22 cellular contexts compared by ENCODE assay signal in the genomic region with DNA sequence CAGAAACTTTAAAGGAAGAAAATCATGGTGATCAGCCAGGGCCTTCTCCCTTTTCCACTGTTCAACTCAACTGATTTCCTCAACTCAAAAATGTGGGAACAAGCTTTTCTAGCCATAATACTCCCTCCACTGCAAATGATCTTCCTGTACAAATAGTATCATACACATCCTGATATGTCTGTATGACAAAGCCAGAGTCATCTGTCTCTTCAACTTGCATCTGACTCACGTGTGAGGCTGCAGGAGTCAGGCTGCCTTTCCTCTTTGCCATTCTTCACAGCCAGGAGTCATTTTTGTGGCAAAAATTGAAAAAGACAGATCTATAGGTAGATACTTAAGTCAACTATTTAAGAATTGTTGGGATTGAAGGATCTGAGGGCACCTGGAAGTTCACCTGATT. TPM values are rescaled to one million over a fixed set of nuclear protein-coding genes. Genes with fewer than 3 reads are reported as not detected.
DNase-seq lines count a peak whose midpoint lies in the region; ATAC-seq and TF ChIP-seq lines count a peak whose summit lies in the region.
"Had no signal": no experiment of that assay in that cellular context is flagged by ENCODE, and none has a peak within 500 bp of the region (broad histone marks: within the 10 kb centered on the region; RNA-seq: fewer than 3 reads in every experiment).

No MANE protein-coding gene starts in this region.

- no peak for TF ChIP-seq CTCF in CD4-positive, alpha-beta T cell (IDR thresholded peaks at IDR 0.05)

- peaks cover 9% of the 10 kb centered on the region; the same call in 1 of the 2 replicates for H3K4me1 ChIP-seq in GM23248 (ENCODE audit: insufficient read depth)

- peak overlapping the region; percentile 25 for H3K27ac Mint-ChIP-seq in CD4-positive, alpha-beta T cell
- peak overlapping the region; percentile 4 for H3K27ac Mint-ChIP-seq in activated naive CD8-positive, alpha-beta T cell treated with anti-CD3 and anti-CD28 coated beads, Interleukin-2, amount 50 U/mL, for 24 hours
- H3K27ac Mint-ChIP-seq: activated CD4-positive, alpha-beta memory T cell treated with anti-CD3 and anti-CD28 coated beads, Interleukin-2, amount 10 ng/mL, durations not matched to agents 7 days and 5 days; activated T-helper 1 cell treated with anti-CD3 and anti-CD28 coated beads, Interleukin-12 subunit alpha, Interleukin-12 subunit beta, Interleukin-2, Interleukin-4 antibody, amounts not matched to agents 30 ng/mL and 10 ng/mL and 1 ng/mL, durations not matched to agents 14 hours and 24 hours and 36 hours; B cell; endodermal cell; memory B cell had no signal

- no peak overlapping the region for H3K9ac ChIP-seq in GM23248

- H3K9me2 ChIP-seq in GM23248 (ENCODE audit: insufficient read depth) = no peaks in the 10 kb centered on the region

- H3F3A ChIP-seq in GM23248 (ENCODE audit: insufficient read depth) = peaks cover 21% of the 10 kb centered on the region; the same call in 1 of the 2 replicates

- no peak overlapping the region for H3K4me3 Mint-ChIP-seq in CD4-positive, alpha-beta T cell
- no peak overlapping the region for H3K4me3 Mint-ChIP-seq in activated naive CD8-positive, alpha-beta T cell treated with anti-CD3 and anti-CD28 coated beads, Interleukin-2, amount 50 U/mL, for 24 hours
- H3K4me3 Mint-ChIP-seq: activated CD4-positive, alpha-beta memory T cell treated with anti-CD3 and anti-CD28 coated beads, Interleukin-2, amount 10 ng/mL, durations not matched to agents 7 days and 5 days; activated T-helper 1 cell treated with anti-CD3 and anti-CD28 coated beads, Interleukin-12 subunit alpha, Interleukin-12 subunit beta, Interleukin-2, Interleukin-4 antibody, amounts not matched to agents 30 ng/mL and 10 ng/mL and 1 ng/mL, durations not matched to agents 14 hours and 24 hours and 36 hours; B cell; endodermal cell; memory B cell; natural killer cell; WTC11 had no signal

- WGBS in GM23248 (ENCODE audit: low coverage in 1 of 2, low lambda C conversion rate in 2 of 2, missing lambda C conversion rate in 2 of 2), 2 experiments = 4 to 6% methylated on average over 1 of the region's 1 CpG

- no peak for ATAC-seq in CD4-positive, alpha-beta T cell (ENCODE audit: poor library complexity)
- ATAC-seq in activated naive CD8-positive, alpha-beta T cell treated with anti-CD3 and anti-CD28 coated beads, Interleukin-2, amount 50 U/mL, for 24 hours = no peak
- ATAC-seq: HepG2, natural killer cell, WTC11 had no signal

- no peaks in the 10 kb centered on the region for H3K9me3 ChIP-seq in CD4-positive, alpha-beta T cell (ENCODE audit: control insufficient read depth, low read length)
- no peaks in the 10 kb centered on the region for H3K9me3 ChIP-seq in GM23248 (ENCODE audit: low read depth)
- H3K9me3 ChIP-seq: tibial artery had no signal

- no peaks in the 10 kb centered on the region for H3K79me2 ChIP-seq in GM23248 (ENCODE audit: insufficient read depth)

- peaks cover 54% of the 10 kb centered on the region for H3K4me1 Mint-ChIP-seq in CD4-positive, alpha-beta T cell (ENCODE audit: low read depth)
- peaks cover 40% of the 10 kb centered on the region for H3K4me1 Mint-ChIP-seq in activated naive CD8-positive, alpha-beta T cell treated with anti-CD3 and anti-CD28 coated beads, Interleukin-2, amount 50 U/mL, for 24 hours
- H3K4me1 Mint-ChIP-seq: endodermal cell, WTC11 had no signal

- H3K4me3 ChIP-seq in GM23248 = no peak overlapping the region
- H3K4me3 ChIP-seq: hepatocyte, tibial artery had no signal

- H3K9me3 Mint-ChIP-seq in CD4-positive, alpha-beta T cell = no peaks in the 10 kb centered on the region
- no peaks in the 10 kb centered on the region for H3K9me3 Mint-ChIP-seq in activated naive CD8-positive, alpha-beta T cell treated with anti-CD3 and anti-CD28 coated beads, Interleukin-2, amount 50 U/mL, for 24 hours
- H3K9me3 Mint-ChIP-seq: activated CD4-positive, alpha-beta memory T cell treated with anti-CD3 and anti-CD28 coated beads, Interleukin-2, amount 10 ng/mL, durations not matched to agents 7 days and 5 days; activated T-helper 1 cell treated with anti-CD3 and anti-CD28 coated beads, Interleukin-12 subunit alpha, Interleukin-12 subunit beta, Interleukin-2, Interleukin-4 antibody, amounts not matched to agents 30 ng/mL and 10 ng/mL and 1 ng/mL, durations not matched to agents 14 hours and 24 hours and 36 hours; endodermal cell; memory B cell; natural killer cell; WTC11 had no signal

- 0 out of 2 replicates have a peak, but pooled peaks cover 6% of the 10 kb centered on the region for H3K36me3 ChIP-seq in GM23248 (ENCODE audit: low read depth)

- H3K27me3 ChIP-seq in CD4-positive, alpha-beta T cell (ENCODE audit: control insufficient read depth, insufficient read depth, low read length) = no peaks in the 10 kb centered on the region
- no peaks in the 10 kb centered on the region for H3K27me3 ChIP-seq in GM23248 (replicated peaks; ENCODE audit: insufficient read depth)
- H3K27me3 ChIP-seq: hepatocyte, tibial artery had no signal

- no peaks in the 10 kb centered on the region for H4K20me1 ChIP-seq in GM23248 (ENCODE audit: insufficient read depth)

- intact Hi-C loops in CD4-positive, alpha-beta T cell (cut with DNase I, micrococcal nuclease) = no loop called here

- no peak overlapping the region for H3K4me2 ChIP-seq in GM23248 (ENCODE audit: unreplicated experiment)
- H3K4me2 ChIP-seq: hepatocyte had no signal

- in situ Hi-C loops in GM23248 (cut with MboI) = no loop called here

- H3K27ac ChIP-seq in CD4-positive, alpha-beta T cell (ENCODE audit: low read depth, low read length) = no peak overlapping the region
- no peak overlapping the region for H3K27ac ChIP-seq in GM23248
- H3K27ac ChIP-seq: hepatocyte, tibial artery had no signal

- POLR2A ChIA-PET in CD4-positive, alpha-beta T cell (lab: Charles Lee) = no interaction called here

- no peak overlapping the region for H2AFZ ChIP-seq in GM23248
- H2AFZ ChIP-seq: hepatocyte had no signal

- H3K36me3 Mint-ChIP-seq in CD4-positive, alpha-beta T cell (ENCODE audit: low read depth) = peaks cover 92% of the 10 kb centered on the region
- peaks cover 63% of the 10 kb centered on the region for H3K36me3 Mint-ChIP-seq in activated naive CD8-positive, alpha-beta T cell treated with anti-CD3 and anti-CD28 coated beads, Interleukin-2, amount 50 U/mL, for 24 hours (ENCODE audit: low read depth)

- CTCF ChIA-PET in CD4-positive, alpha-beta T cell (lab: Charles Lee) = no interaction called here

- no peak for DNase-seq in CD4-positive, alpha-beta T cell
- DNase-seq in GM23248 (peak; percentile 75), kidney tubule cell (ENCODE audit: low spot score) (peak; percentile 61), activated gamma-delta T cell treated with Interleukin-2 at 50 U/mL for 16 hours (no peak), KG1 (lab: John Stamatoyannopoulos, UW) (no peak), dedifferentiated amniotic fluid mesenchymal stem cell (ENCODE audit: extremely low spot score) (no peak)
- DNase-seq in activated naive CD8-positive, alpha-beta T cell treated with anti-CD3 and anti-CD28 coated beads, Interleukin-2, amount 50 U/mL, for 24 hours = no peak
- DNase-seq: activated CD4-positive, alpha-beta memory T cell treated with anti-CD3 and anti-CD28 coated beads, Interleukin-2, amount 10 ng/mL, durations not matched to agents 7 days and 5 days; endodermal cell; kidney; natural killer cell; NCI-H748 treated with DMSO at 0.1 percent for 48 hours; SIG-M5; stimulated activated naive CD4-positive, alpha-beta T cell treated with Interleukin-2 at 50 U/mL for 16 hours; T-helper 2 cell; tibial artery had no signal

- no peaks in the 10 kb centered on the region for H3K27me3 Mint-ChIP-seq in CD4-positive, alpha-beta T cell
- no peaks in the 10 kb centered on the region for H3K27me3 Mint-ChIP-seq in activated naive CD8-positive, alpha-beta T cell treated with anti-CD3 and anti-CD28 coated beads, Interleukin-2, amount 50 U/mL, for 24 hours
- H3K27me3 Mint-ChIP-seq: activated CD4-positive, alpha-beta memory T cell treated with anti-CD3 and anti-CD28 coated beads, Interleukin-2, amount 10 ng/mL, durations not matched to agents 7 days and 5 days; B cell; memory B cell had no signal

RNA-seq across cellular contexts. Expression of gene PATZ1, which starts 13.3 kb away (rescaled TPM):
- total RNA-seq in CD4-positive, alpha-beta T cell = 10 to 100 TPM; 54.4 to 58.3 TPM
- 9.4 and 9.6 TPM in 2 replicates for total RNA-seq in GM23248 (2014; rRNA removed; shearing (Covaris generic))
- polyA plus RNA-seq in GM23248 (2016; fragmentation: Nextera tagmentation; extraction: Ambion mirVana) = 1.3 and 1.6 TPM in 2 replicates

RNA-seq across cellular contexts. Expression of gene PIK3IP1, which starts 40.6 kb away (rescaled TPM):
- 1,000 to 10,000 TPM; 1,063 to 1,072 TPM for total RNA-seq in CD4-positive, alpha-beta T cell
- 8.3 and 16.1 TPM in 2 replicates for total RNA-seq in GM23248 (2014; rRNA removed; shearing (Covaris generic))
- polyA plus RNA-seq in GM23248 (2016; fragmentation: Nextera tagmentation; extraction: Ambion mirVana) = 10.0 and 11.1 TPM in 2 replicates

Comparison
In these comparisons a context has a peak if more than half of its experiments do, and no peak if none do; other contexts are left out.
1. DNase-seq: peak in GM23248 (single experiment) and kidney tubule cell (single experiment); none in CD4-positive, alpha-beta T cell (0 of 10), activated naive CD8-positive, alpha-beta T cell treated with anti-CD3 and anti-CD28 coated beads, Interleukin-2, amount 50 U/mL, for 24 hours (single experiment), activated gamma-delta T cell treated with Interleukin-2 at 50 U/mL for 16 hours (single experiment), KG1 (single experiment) and dedifferentiated amniotic fluid mesenchymal stem cell (single experiment).
2. RNA of gene PIK3IP1, which starts 40.6 kb away (total RNA-seq): 1,063 to 1,072 TPM in CD4-positive, alpha-beta T cell; 8.3 to 16.1 TPM in GM23248; every median in the first group is over 10 times any median in the second.